10 cellular contexts compared by ENCODE assay signal in genomic region chr3:99648091-99648490, GRCh38. TPM values are rescaled to one million over a fixed set of nuclear protein-coding genes. Genes with fewer than 3 reads are reported as not detected.
DNase-seq lines count a peak whose midpoint lies in the region; ATAC-seq and TF ChIP-seq lines count a peak whose summit lies in the region.
"Had no signal": no experiment of that assay in that cellular context is flagged by ENCODE, and none has a peak within 500 bp of the region (broad histone marks: within the 10 kb centered on the region; RNA-seq: fewer than 3 reads in every experiment).

No MANE protein-coding gene starts in this region.

- peak; percentile 58 for ATAC-seq in thoracic aorta (ENCODE audit: insufficient number of reproducible peaks, low FRiP score, low read depth)
- ATAC-seq: activated naive CD4-positive, alpha-beta T cell treated with anti-CD3 and anti-CD28 coated beads, Interleukin-2, amount 50 U/mL, for 72 hours had no signal

- H3K27ac Mint-ChIP-seq in endothelial cell (ENCODE audit: unreplicated experiment) (no peak overlapping the region), type B pancreatic cell (no peak overlapping the region)
- H3K27ac Mint-ChIP-seq: activated naive CD4-positive, alpha-beta T cell treated with anti-CD3 and anti-CD28 coated beads, Interleukin-2, amount 50 U/mL, for 72 hours had no signal

- peak overlapping the region; percentile 56 for H3K27ac ChIP-seq in GM23248
- H3K27ac ChIP-seq in right atrium auricular region = peak overlapping the region; percentile 67 to 73
- peak overlapping the region; percentile 4 to 54 for H3K27ac ChIP-seq in thoracic aorta

- no peak overlapping the region for H3K4me3 Mint-ChIP-seq in endothelial cell (ENCODE audit: unreplicated experiment)
- H3K4me3 Mint-ChIP-seq in type B pancreatic cell = no peak overlapping the region

- H3K9me3 ChIP-seq in GM23248 (ENCODE audit: low read depth) = no peaks in the 10 kb centered on the region
- H3K9me3 ChIP-seq in right atrium auricular region = no peaks in the 10 kb centered on the region
- H3K9me3 ChIP-seq in thoracic aorta = no peaks in the 10 kb centered on the region

- no peak overlapping the region for H2AFZ ChIP-seq in GM23248

- no peaks in the 10 kb centered on the region for H3K9me3 Mint-ChIP-seq in endothelial cell (ENCODE audit: unreplicated experiment)
- H3K9me3 Mint-ChIP-seq in type B pancreatic cell = no peaks in the 10 kb centered on the region
- H3K9me3 Mint-ChIP-seq: activated naive CD4-positive, alpha-beta T cell treated with anti-CD3 and anti-CD28 coated beads, Interleukin-2, amount 50 U/mL, for 72 hours had no signal

- 63 to 66% methylated on average over 5 of the region's 5 CpGs for WGBS in GM23248 (ENCODE audit: low coverage in 1 of 2, low lambda C conversion rate in 2 of 2, missing lambda C conversion rate in 2 of 2), 2 experiments

- H3K4me1 ChIP-seq in GM23248 (ENCODE audit: insufficient read depth) = peaks cover 62% of the 10 kb centered on the region
- peaks cover 0 to 40% of the 10 kb centered on the region in 2 donors for H3K4me1 ChIP-seq in right atrium auricular region
- peaks cover 40 to 78% of the 10 kb centered on the region in 2 donors for H3K4me1 ChIP-seq in thoracic aorta (ENCODE audit: control insufficient read depth in 1 of 2, low read depth in 2 of 2)

- no peak overlapping the region for H3K4me3 ChIP-seq in GM23248
- H3K4me3 ChIP-seq in right atrium auricular region = no peak overlapping the region
- H3K4me3 ChIP-seq in thoracic aorta = peak overlapping the region; percentile 19

- 0 out of 2 replicates have a peak overlapping the region, but pooled peaks have one; percentile 24 for H3K9ac ChIP-seq in GM23248

- peaks cover 37% of the 10 kb centered on the region for H3F3A ChIP-seq in GM23248 (ENCODE audit: insufficient read depth)

- in situ Hi-C loops in GM23248 (cut with MboI) = no loop called here

- no peaks in the 10 kb centered on the region for H4K20me1 ChIP-seq in GM23248 (ENCODE audit: insufficient read depth)

- no peaks in the 10 kb centered on the region for H3K27me3 Mint-ChIP-seq in endothelial cell (ENCODE audit: unreplicated experiment)
- H3K27me3 Mint-ChIP-seq in type B pancreatic cell = peaks cover 32% of the 10 kb centered on the region

- DNase-seq in GM23248 (peak; percentile 87), amniotic epithelial cell (ENCODE audit: low read depth) (peak; percentile 52), right atrium auricular region (ENCODE audit: low spot score) (no peak), thoracic aorta (ENCODE audit: low spot score) (no peak), endothelial cell (ENCODE audit: low spot score) (no peak), type B pancreatic cell (ENCODE audit: extremely low spot score, unreplicated experiment) (no peak), occipital lobe (lab: John Stamatoyannopoulos, UW) (no peak), NCI-H748 treated with DMSO at 0.1 percent for 48 hours (lab: John Stamatoyannopoulos, UW) (no peak)
- DNase-seq: NCI-H510A had no signal

- no peaks in the 10 kb centered on the region for H3K9me2 ChIP-seq in GM23248 (ENCODE audit: insufficient read depth)

- H3K36me3 ChIP-seq in GM23248 (ENCODE audit: low read depth) = no peaks in the 10 kb centered on the region
- H3K36me3 ChIP-seq in right atrium auricular region = no peaks in the 10 kb centered on the region
- H3K36me3 ChIP-seq in thoracic aorta = no peaks in the 10 kb centered on the region

- H3K36me3 Mint-ChIP-seq in endothelial cell (ENCODE audit: low read depth, unreplicated experiment) (no peaks in the 10 kb centered on the region), type B pancreatic cell (no peaks in the 10 kb centered on the region)
- H3K36me3 Mint-ChIP-seq: activated naive CD4-positive, alpha-beta T cell treated with anti-CD3 and anti-CD28 coated beads, Interleukin-2, amount 50 U/mL, for 72 hours had no signal

- H3K27me3 ChIP-seq in GM23248 (replicated peaks; ENCODE audit: insufficient read depth) (no peaks in the 10 kb centered on the region), right atrium auricular region (no peaks in the 10 kb centered on the region), thoracic aorta (replicated peaks; ENCODE audit: insufficient read depth) (no peaks in the 10 kb centered on the region)

- H3K4me1 Mint-ChIP-seq in endothelial cell (ENCODE audit: unreplicated experiment) = peaks cover 13% of the 10 kb centered on the region
- H3K4me1 Mint-ChIP-seq in type B pancreatic cell (ENCODE audit: unreplicated experiment) = peaks cover 6% of the 10 kb centered on the region

- peak overlapping the region; percentile 50 for H3K4me2 ChIP-seq in GM23248 (ENCODE audit: unreplicated experiment)

- peaks cover 30% of the 10 kb centered on the region for H3K79me2 ChIP-seq in GM23248 (ENCODE audit: insufficient read depth)

- TF ChIP-seq CTCF in right atrium auricular region (IDR thresholded peaks at IDR 0.05) = no peak
- TF ChIP-seq CTCF in thoracic aorta (IDR thresholded peaks at IDR 0.05) = no peak
- TF ChIP-seq CTCF in endothelial cell (IDR thresholded peaks at IDR 0.05; ENCODE audit: unreplicated experiment) = no peak
- no peak for TF ChIP-seq CTCF in type B pancreatic cell (conservative IDR thresholded peaks at IDR 0.05)

RNA-seq across cellular contexts. Expression of gene COL8A1, which starts 9.7 kb away (rescaled TPM):
- total RNA-seq in GM23248 (2014; rRNA removed; shearing (Covaris generic)) = 157 and 189 TPM in 2 replicates
- polyA plus RNA-seq in GM23248 (2016; fragmentation: Nextera tagmentation; extraction: Ambion mirVana) = 164 TPM in 2 replicates
- total RNA-seq in right atrium auricular region (10 to 100 TPM; 43.3 to 53.8 TPM), thoracic aorta (100 to 1,000 TPM; 253 to 916 TPM), endothelial cell (ENCODE audit: unreplicated experiment) (5.6 TPM), type B pancreatic cell (ENCODE audit: low replicate concordance) (0.86 and 2.6 TPM in 2 replicates), occipital lobe (0.62 TPM)

Comparison
In these comparisons a context has a peak if more than half of its experiments do, and no peak if none do; other contexts are left out.
1. DNase-seq: peak in GM23248 (single experiment) and amniotic epithelial cell (single experiment); none in right atrium auricular region (single experiment), thoracic aorta (single experiment), endothelial cell (single experiment), type B pancreatic cell (single experiment), occipital lobe (single experiment) and NCI-H748 treated with DMSO at 0.1 percent for 48 hours (single experiment).
2. Peak in every context shown above with its lines, with median percentiles within 50 percentile points of each other: H3K27ac ChIP-seq.